17 cellular contexts compared by ENCODE assay signal in genomic region chr12:52568111-52568510, GRCh38. TPM values are rescaled to one million over a fixed set of nuclear protein-coding genes. Genes with fewer than 3 reads are reported as not detected.
DNase-seq lines count a peak whose midpoint lies in the region; ATAC-seq, FAIRE-seq and TF ChIP-seq lines count a peak whose summit lies in the region.
"Had no signal": no experiment of that assay in that cellular context is flagged by ENCODE, and none has a peak within 500 bp of the region (broad histone marks: within the 10 kb centered on the region; RNA-seq: fewer than 3 reads in every experiment).

No MANE protein-coding gene starts in this region.

- intact Hi-C loops in kidney (cut with DNase I): no loop called here

- H3K27ac ChIP-seq in kidney (ENCODE audit: low read depth in 2 of 2, low read length in 2 of 2) (no peak overlapping the region), osteoblast (ENCODE audit: low read depth, low read length) (no peak overlapping the region)
- H3K27ac ChIP-seq: BLaER1 had no signal

- no peak overlapping the region for H3K4me2 ChIP-seq in osteoblast (ENCODE audit: insufficient read depth, low read length)
- H3K4me2 ChIP-seq: BLaER1, GM23338 had no signal

- H3K27me3 ChIP-seq in osteoblast (ENCODE audit: insufficient read depth, low read length): peaks cover 75% of the 10 kb centered on the region
- H3K27me3 ChIP-seq: BLaER1 had no signal

- H2AFZ ChIP-seq in osteoblast (ENCODE audit: low read length): no peak overlapping the region
- H2AFZ ChIP-seq: GM23338 had no signal

- no peaks in the 10 kb centered on the region for H4K20me1 ChIP-seq in osteoblast (ENCODE audit: insufficient read depth, low read length)
- H4K20me1 ChIP-seq: BLaER1 had no signal

- no peak for DNase-seq in activated naive CD4-positive, alpha-beta T cell treated with anti-CD3 and anti-CD28 coated beads, Interleukin-2, amount 50 U/mL, for 72 hours (ENCODE audit: low spot score in 2 of 2)
- peak; percentile 51 for DNase-seq in kidney
- DNase-seq in osteoblast (ENCODE audit: insufficient read length, low spot score, missing footprints): peak; percentile 17
- DNase-seq in NCI-H748 treated with DMSO at 0.1 percent for 48 hours (lab: John Stamatoyannopoulos, UW): no peak
- DNase-seq in SW480 (ENCODE audit: low spot score): no peak
- DNase-seq: 8988T; AML-193; Caco-2; CD8-positive, alpha-beta memory T cell; GF-D8; H7 had no signal

- peaks cover 8% of the 10 kb centered on the region for H3K4me1 Mint-ChIP-seq in activated naive CD4-positive, alpha-beta T cell treated with anti-CD3 and anti-CD28 coated beads, Interleukin-2, amount 50 U/mL, for 24 hours
- H3K4me1 Mint-ChIP-seq: GM23338 had no signal

- no peak for TF ChIP-seq CTCF in kidney (IDR thresholded peaks at IDR 0.05; ENCODE audit: borderline replicate concordance, extremely low read depth, insufficient read depth)
- no peak for TF ChIP-seq CTCF in osteoblast (IDR thresholded peaks at IDR 0.05; ENCODE audit: extremely low read depth, low read depth, low read length)

- H3K79me2 ChIP-seq in osteoblast (ENCODE audit: insufficient read depth, low read length): no peaks in the 10 kb centered on the region

- H3K9me3 ChIP-seq in kidney (ENCODE audit: control insufficient read depth in 1 of 2, low read length in 2 of 2): no peaks in the 10 kb centered on the region
- H3K9me3 ChIP-seq in osteoblast (ENCODE audit: low read depth, low read length): no peaks in the 10 kb centered on the region
- H3K9me3 ChIP-seq: BLaER1, Caco-2 had no signal

- no peak overlapping the region for H3K9ac ChIP-seq in kidney (ENCODE audit: low read length in 2 of 2)
- H3K9ac ChIP-seq: BLaER1 had no signal

- H3K4me1 ChIP-seq in kidney (ENCODE audit: control insufficient read depth in 1 of 2, insufficient read depth in 1 of 2, low read depth in 1 of 2, low read length in 2 of 2): no peaks in the 10 kb centered on the region
- H3K4me1 ChIP-seq in osteoblast (ENCODE audit: insufficient read depth, low read length): no peaks in the 10 kb centered on the region
- H3K4me1 ChIP-seq: Caco-2 had no signal

- no peaks in the 10 kb centered on the region for H3K36me3 Mint-ChIP-seq in activated naive CD4-positive, alpha-beta T cell treated with anti-CD3 and anti-CD28 coated beads, Interleukin-2, amount 50 U/mL, for 24 hours
- H3K36me3 Mint-ChIP-seq in activated naive CD4-positive, alpha-beta T cell treated with anti-CD3 and anti-CD28 coated beads, Interleukin-2, amount 50 U/mL, for 72 hours: no peaks in the 10 kb centered on the region

- no peaks in the 10 kb centered on the region for H3K9me3 Mint-ChIP-seq in activated naive CD4-positive, alpha-beta T cell treated with anti-CD3 and anti-CD28 coated beads, Interleukin-2, amount 50 U/mL, for 24 hours
- no peaks in the 10 kb centered on the region for H3K9me3 Mint-ChIP-seq in activated naive CD4-positive, alpha-beta T cell treated with anti-CD3 and anti-CD28 coated beads, Interleukin-2, amount 50 U/mL, for 72 hours
- H3K9me3 Mint-ChIP-seq: CD8-positive, alpha-beta memory T cell; GM23338 had no signal

- no peak for ATAC-seq in activated naive CD4-positive, alpha-beta T cell treated with anti-CD3 and anti-CD28 coated beads, Interleukin-2, amount 50 U/mL, for 72 hours
- no peak for ATAC-seq in GM18520 (IDR thresholded peaks at IDR 0.05; ENCODE audit: unreplicated experiment)
- ATAC-seq in GM19397 (IDR thresholded peaks at IDR 0.05; ENCODE audit: unreplicated experiment): no peak
- ATAC-seq: GM23338 had no signal

- H3K4me3 Mint-ChIP-seq in activated naive CD4-positive, alpha-beta T cell treated with anti-CD3 and anti-CD28 coated beads, Interleukin-2, amount 50 U/mL, for 24 hours: no peak overlapping the region
- H3K4me3 Mint-ChIP-seq: GM23338 had no signal

- H3K27ac Mint-ChIP-seq in activated naive CD4-positive, alpha-beta T cell treated with anti-CD3 and anti-CD28 coated beads, Interleukin-2, amount 50 U/mL, for 24 hours: peak overlapping the region; percentile 70
- H3K27ac Mint-ChIP-seq in activated naive CD4-positive, alpha-beta T cell treated with anti-CD3 and anti-CD28 coated beads, Interleukin-2, amount 50 U/mL, for 72 hours: no peak overlapping the region
- H3K27ac Mint-ChIP-seq: GM23338 had no signal

- no peaks in the 10 kb centered on the region for H3K27me3 Mint-ChIP-seq in activated naive CD4-positive, alpha-beta T cell treated with anti-CD3 and anti-CD28 coated beads, Interleukin-2, amount 50 U/mL, for 24 hours

- no peak for FAIRE-seq in kidney (lab: Jason Lieb, UNC)

- H3K4me3 ChIP-seq in kidney (ENCODE audit: low read length in 2 of 2) (no peak overlapping the region), osteoblast (ENCODE audit: insufficient read depth, low read length) (no peak overlapping the region)
- H3K4me3 ChIP-seq: BLaER1, GM23338 had no signal

- H3K36me3 ChIP-seq in kidney (ENCODE audit: control insufficient read depth in 1 of 2, insufficient read depth in 2 of 2, low read length in 2 of 2): no peaks in the 10 kb centered on the region
- H3K36me3 ChIP-seq in osteoblast (ENCODE audit: insufficient read depth, low read length): no peaks in the 10 kb centered on the region
- H3K36me3 ChIP-seq: BLaER1 had no signal

RNA-seq across cellular contexts. Expression of gene KRT74, which starts 5.5 kb away (rescaled TPM):
- total RNA-seq in activated naive CD4-positive, alpha-beta T cell treated with anti-CD3 and anti-CD28 coated beads, Interleukin-2, amount 50 U/mL, for 72 hours: not detected
- total RNA-seq in kidney (not detected), osteoblast (not detected in 2 replicates)
- polyA plus RNA-seq in kidney (ENCODE audit: insufficient read depth, low read depth, low replicate concordance): not detected
- total RNA-seq: Caco-2; CD8-positive, alpha-beta memory T cell; GM23338; H7; HT-29 had no signal
- polyA plus RNA-seq: CD8-positive, alpha-beta memory T cell; GM23338 had no signal

RNA-seq across cellular contexts. Expression of gene KRT71, which starts 15.2 kb away (rescaled TPM):
- not detected for total RNA-seq in activated naive CD4-positive, alpha-beta T cell treated with anti-CD3 and anti-CD28 coated beads, Interleukin-2, amount 50 U/mL, for 72 hours
- not detected for total RNA-seq in kidney
- polyA plus RNA-seq in kidney (ENCODE audit: insufficient read depth, low read depth, low replicate concordance): not detected
- not detected in 2 replicates for total RNA-seq in osteoblast
- total RNA-seq: CD8-positive, alpha-beta memory T cell; GM23338; H7; HT-29 had no signal
- polyA plus RNA-seq: CD8-positive, alpha-beta memory T cell; GM23338 had no signal

RNA-seq across cellular contexts. Expression of gene KRT72, which starts 33.2 kb away (rescaled TPM):
- 1 to 10 TPM; 1.4 to 7.7 TPM for total RNA-seq in activated naive CD4-positive, alpha-beta T cell treated with anti-CD3 and anti-CD28 coated beads, Interleukin-2, amount 50 U/mL, for 72 hours
- total RNA-seq in kidney (not detected), osteoblast (not detected in 2 replicates)
- not detected for polyA plus RNA-seq in kidney (ENCODE audit: insufficient read depth, low read depth, low replicate concordance)
- total RNA-seq: Caco-2; CD8-positive, alpha-beta memory T cell; GM23338; H7; HT-29 had no signal
- polyA plus RNA-seq: CD8-positive, alpha-beta memory T cell; GM23338 had no signal

RNA-seq across cellular contexts. Expression of gene KRT5, which starts 47.9 kb away (rescaled TPM):
- total RNA-seq in activated naive CD4-positive, alpha-beta T cell treated with anti-CD3 and anti-CD28 coated beads, Interleukin-2, amount 50 U/mL, for 72 hours: not detected
- total RNA-seq in kidney: 0.69 TPM
- polyA plus RNA-seq in kidney (ENCODE audit: insufficient read depth, low read depth, low replicate concordance): not detected
- 0.36 TPM in 1 of 2 replicates, not detected in the other for total RNA-seq in osteoblast
- total RNA-seq: CD8-positive, alpha-beta memory T cell; GM23338; H7; HT-29 had no signal
- polyA plus RNA-seq: CD8-positive, alpha-beta memory T cell; GM23338 had no signal

RNA-seq across cellular contexts. Expression of gene KRT73, which starts 50.2 kb away (rescaled TPM):
- 1 to 10 TPM in 1 of 2 donors, under 1 TPM in 1; 0.98 to 4.9 TPM for total RNA-seq in activated naive CD4-positive, alpha-beta T cell treated with anti-CD3 and anti-CD28 coated beads, Interleukin-2, amount 50 U/mL, for 72 hours
- total RNA-seq in kidney: not detected
- not detected for polyA plus RNA-seq in kidney (ENCODE audit: insufficient read depth, low read depth, low replicate concordance)
- total RNA-seq in osteoblast: not detected in 2 replicates
- total RNA-seq: Caco-2, GM23338, H7, HT-29 had no signal
- polyA plus RNA-seq: GM23338 had no signal

Comparison
In these comparisons a context has a peak if more than half of its experiments do, and no peak if none do; other contexts are left out.
1. DNase-seq: peak in kidney (single experiment) and osteoblast (single experiment); none in activated naive CD4-positive, alpha-beta T cell treated with anti-CD3 and anti-CD28 coated beads, Interleukin-2, amount 50 U/mL, for 72 hours (0 of 2), NCI-H748 treated with DMSO at 0.1 percent for 48 hours (single experiment) and SW480 (single experiment).